ENCODE assay signal across 10 cellular contexts in the genomic region with DNA sequence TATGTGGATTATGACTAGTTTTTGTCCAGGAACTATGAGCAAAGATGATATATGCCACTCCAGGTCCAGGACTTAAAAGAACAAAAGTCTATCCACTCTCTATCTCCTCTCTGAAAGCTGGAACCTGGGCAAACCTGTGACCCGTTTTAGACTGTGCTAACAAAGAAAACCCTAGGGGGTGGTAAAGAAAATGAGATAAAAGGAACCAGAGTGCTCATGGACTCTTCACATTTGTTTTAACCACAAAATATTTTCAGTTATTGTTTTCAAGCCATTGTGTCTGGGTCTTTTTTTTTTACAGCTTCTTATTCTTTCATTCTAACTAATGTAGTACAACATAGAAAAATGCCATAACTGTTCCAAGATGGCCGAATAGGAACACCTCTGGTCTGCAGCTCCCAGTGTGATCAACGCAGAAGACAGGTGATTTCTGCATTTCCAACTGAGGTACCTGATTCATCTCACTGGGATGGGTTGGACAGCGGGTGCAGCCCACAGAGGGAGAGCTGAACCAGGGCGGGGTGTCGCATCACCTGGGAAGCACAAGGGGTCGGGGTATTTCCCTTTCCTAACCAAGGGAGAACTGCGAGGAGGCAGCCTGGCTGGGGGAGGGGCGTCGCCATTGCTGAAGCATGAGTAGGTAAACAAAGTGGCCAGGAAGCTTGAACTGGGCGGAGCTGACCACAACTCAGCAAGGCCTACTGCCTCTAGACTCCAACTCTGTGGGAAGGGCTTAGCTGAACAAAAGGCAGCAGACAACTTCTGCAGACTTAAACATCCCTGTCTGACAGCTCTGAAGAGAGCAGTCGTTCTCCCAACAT. TPM values are rescaled to one million over a fixed set of nuclear protein-coding genes. Genes with fewer than 3 reads are reported as not detected.
DNase-seq lines count a peak whose midpoint lies in the region; ATAC-seq, FAIRE-seq and TF ChIP-seq lines count a peak whose summit lies in the region.
"Had no signal": no experiment of that assay in that cellular context is flagged by ENCODE, and none has a peak within 500 bp of the region (broad histone marks: within the 10 kb centered on the region; RNA-seq: fewer than 3 reads in every experiment).

No MANE protein-coding gene starts in this region.

- H4K5ac ChIP-seq in H1 (ENCODE audit: insufficient read length, low read depth, low read length), result no peak overlapping the region

- 50% methylated on average over 7 of the region's 12 CpGs; no CpG with 5 or more reads in 1 of the 2 experiments for WGBS in H1 (ENCODE audit: extremely low coverage in 1 of 2, insufficient coverage in 1 of 2, insufficient read length in 1 of 2, insufficient replicate concordance in 2 of 2, low coverage in 1 of 2, low lambda C conversion rate in 2 of 2, missing lambda C conversion rate in 1 of 2), 2 experiments
- WGBS in stomach, 5 donors, result 40 to 59% (median 45%) methylated on average over 10 to 12 of the region's 12 CpGs

- no peak overlapping the region for H2AFZ ChIP-seq in H1 (ENCODE audit: low read length)

- H3K27ac Mint-ChIP-seq in activated T-cell treated with anti-CD3 and anti-CD28 coated beads, Interleukin-2, amount 50 U/mL, for 72 hours, result no peak overlapping the region

- no peak overlapping the region for H3K4me3 Mint-ChIP-seq in activated T-cell treated with anti-CD3 and anti-CD28 coated beads, Interleukin-2, amount 50 U/mL, for 72 hours

- TF ChIP-seq EP300 in H1 (IDR thresholded peaks at IDR 0.05; ENCODE audit: borderline replicate concordance in 1 of 2, low read depth in 2 of 2, low read length in 2 of 2) (no peak), stomach (IDR thresholded peaks at IDR 0.05) (no peak)

- ATAC-seq in activated T-cell treated with anti-CD3 and anti-CD28 coated beads, Interleukin-2, amount 50 U/mL, for 72 hours (replicated peaks in 1 of 2), result no peak
- no peak for ATAC-seq in sciatic nerve

- no peaks in the 10 kb centered on the region for H3K23me2 ChIP-seq in H1 (ENCODE audit: low read depth, low read length)

- no peak overlapping the region; the same call in 1 of the 2 replicates for H3K18ac ChIP-seq in H1 (ENCODE audit: extremely low read depth, low read length)

- no peak overlapping the region for H2BK5ac ChIP-seq in H1 (ENCODE audit: low read depth, low read length)

- no peak overlapping the region for H3K14ac ChIP-seq in H1 (ENCODE audit: insufficient read length)

- peaks cover 0 to 2% (median 0%) of the 10 kb centered on the region in 4 experiments; a peak in 1 of 7 replicates for H3K4me1 ChIP-seq in H1 (replicated peaks in 1 of 4; ENCODE audit: control insufficient read depth in 3 of 4, insufficient read depth in 4 of 4, low read length in 3 of 4)
- peaks cover 0 to 15% (median 9%) of the 10 kb centered on the region in 4 donors for H3K4me1 ChIP-seq in stomach

- no peaks in the 10 kb centered on the region for H3K9me3 Mint-ChIP-seq in activated T-cell treated with anti-CD3 and anti-CD28 coated beads, Interleukin-2, amount 50 U/mL, for 72 hours

- no peak for FAIRE-seq in H1 (lab: Jason Lieb, UNC)
- FAIRE-seq: colon had no signal

- H3K4ac ChIP-seq in H1 (replicated peaks; ENCODE audit: insufficient read length, low read depth, low read length), result no peak overlapping the region

- peaks cover 13% of the 10 kb centered on the region for H3K4me1 Mint-ChIP-seq in activated T-cell treated with anti-CD3 and anti-CD28 coated beads, Interleukin-2, amount 50 U/mL, for 72 hours (ENCODE audit: low read depth)

- TF ChIP-seq RAD21 in H1 (IDR thresholded peaks at IDR 0.05 in 1 of 2, conservative IDR thresholded peaks at IDR 0.05 in 1 of 2; ENCODE audit: low read depth in 2 of 2, low read length in 2 of 2), result no peak

- H2BK20ac ChIP-seq in H1 (ENCODE audit: low read length), result no peak overlapping the region

- peaks cover 0 to 8% of the 10 kb centered on the region in 2 donors for H3K36me3 Mint-ChIP-seq in activated T-cell treated with anti-CD3 and anti-CD28 coated beads, Interleukin-2, amount 50 U/mL, for 72 hours (ENCODE audit: insufficient read depth in 2 of 2)

- POLR2A ChIA-PET in H1 (lab: Charles Lee; ENCODE audit: partially characterized antibody), result interaction anchor here (0.8 kb wide), 1 partner anchor 15 kb away, joined by 3 read pairs; no protein-coding TSS in a partner anchor

- TF ChIP-seq CTCF in H1 (IDR thresholded peaks at IDR 0.05; ENCODE audit: control extremely low read depth in 1 of 3, insufficient read depth in 1 of 3, low read depth in 1 of 3, low read length in 3 of 3) (no peak), stomach (IDR thresholded peaks at IDR 0.05) (no peak)

- H2AK5ac ChIP-seq in H1 (ENCODE audit: low read depth, low read length), result no peak overlapping the region

- no peak overlapping the region for H3K23ac ChIP-seq in H1 (ENCODE audit: insufficient read length)

- no peak overlapping the region for H2BK12ac ChIP-seq in H1 (ENCODE audit: low read depth, low read length)

- no peaks in the 10 kb centered on the region for H3K9me3 ChIP-seq in H1 (ENCODE audit: insufficient read depth in 2 of 2, low read depth in 1 of 2, low read length in 1 of 2)
- peaks cover 0 to 3% (median 0%) of the 10 kb centered on the region in 4 donors for H3K9me3 ChIP-seq in stomach

- H4K91ac ChIP-seq in H1 (replicated peaks; ENCODE audit: insufficient read length, low read length), result no peak overlapping the region

- H3K27me3 ChIP-seq in H1 (replicated peaks in 1 of 4; ENCODE audit: control insufficient read depth in 3 of 4, extremely low read depth in 1 of 4, insufficient read depth in 3 of 4, low read length in 3 of 4) (no peaks in the 10 kb centered on the region), stomach (no peaks in the 10 kb centered on the region)

- TF ChIP-seq POLR2A in H1 (IDR thresholded peaks at IDR 0.05; ENCODE audit: control extremely low read depth in 1 of 2, low read depth in 2 of 2, low read length in 2 of 2), result no peak; a peak in 1 of 3 replicates
- no peak for TF ChIP-seq POLR2A in stomach (IDR thresholded peaks at IDR 0.05)

- peak overlapping the region; percentile 16 to 38; a peak in 2 of 4 replicates for H3K4me2 ChIP-seq in H1 (ENCODE audit: insufficient read depth in 1 of 2, low read depth in 2 of 2, low read length in 2 of 2)

- H3K36me3 ChIP-seq in H1 (ENCODE audit: control insufficient read depth in 2 of 4, insufficient read depth in 4 of 4, low read length in 3 of 4) (no peaks in the 10 kb centered on the region), stomach (no peaks in the 10 kb centered on the region)

- DNase-seq in activated naive CD4-positive, alpha-beta T cell treated with Interleukin-2 at 50 U/mL for 16 hours, result peak; percentile 2
- DNase-seq in activated naive CD4-positive, alpha-beta T cell (lab: John Stamatoyannopoulos, UW), result no peak
- DNase-seq in NCI-H510A (lab: John Stamatoyannopoulos, UW) (peak; percentile 71), H1 (ENCODE audit: low read depth in 1 of 2, low spot score in 2 of 2) (peak; percentile 56 to 61), stomach (peak; percentile 49), sciatic nerve (ENCODE audit: low spot score) (no peak), hypothalamus (lab: John Stamatoyannopoulos, UW) (no peak)
- DNase-seq in activated T-cell treated with anti-CD3 and anti-CD28 coated beads, Interleukin-2, amount 50 U/mL, for 72 hours, result no peak
- DNase-seq: NCI-H1694 treated with DMSO at 0.1 percent for 48 hours had no signal

- no peak overlapping the region for H2BK15ac ChIP-seq in H1 (ENCODE audit: low read length)

- H3K27me3 Mint-ChIP-seq in activated T-cell treated with anti-CD3 and anti-CD28 coated beads, Interleukin-2, amount 50 U/mL, for 72 hours (ENCODE audit: low read depth), result no peaks in the 10 kb centered on the region

- H3K4me3 ChIP-seq in H1 (ENCODE audit: extremely low read depth in 1 of 4, insufficient read depth in 2 of 4, low read depth in 3 of 4, low read length in 4 of 4), result 0 out of 8 replicates have a peak overlapping the region, but pooled peaks of 1 of the 4 experiments have one; percentile 21
- no peak overlapping the region for H3K4me3 ChIP-seq in stomach

- CTCF ChIA-PET in H1 (lab: Charles Lee; ENCODE audit: partially characterized antibody), result interaction anchor here (0.6 kb wide), 1 partner anchor 33 kb away, joined by 3 read pairs; no protein-coding TSS in a partner anchor

- no peak overlapping the region for H3K56ac ChIP-seq in H1 (replicated peaks; ENCODE audit: insufficient read length, low read depth, low read length)

- no peak overlapping the region for H4K8ac ChIP-seq in H1 (ENCODE audit: extremely low read depth, insufficient read depth, low read length)

- peak overlapping the region; percentile 45; the same call in 1 of the 2 replicates for H3K27ac ChIP-seq in H1 (ENCODE audit: low read depth, low read length)
- H3K27ac ChIP-seq in stomach, result no peak overlapping the region

- no peak overlapping the region for H2BK120ac ChIP-seq in H1 (replicated peaks; ENCODE audit: low read depth, low read length)

- peaks cover 0 to 24% of the 10 kb centered on the region in 2 experiments; a peak in 2 of 4 replicates for H3K79me2 ChIP-seq in H1 (ENCODE audit: control insufficient read depth in 1 of 2, insufficient read depth in 2 of 2, low read length in 2 of 2)

- intact Hi-C loops in stomach (cut with DNase I; ENCODE audit: low total_unique reads), result no loop called here
- intact Hi-C loops in sciatic nerve (cut with DNase I), result no loop called here

- no peak overlapping the region for H3K9ac ChIP-seq in H1 (replicated peaks in 1 of 4; ENCODE audit: extremely low read depth in 1 of 4, low read depth in 3 of 4, low read length in 3 of 4)

- H3K79me1 ChIP-seq in H1 (ENCODE audit: low read depth, low read length), result no peaks in the 10 kb centered on the region; the same call in 1 of the 2 replicates

- no peaks in the 10 kb centered on the region for H4K20me1 ChIP-seq in H1 (replicated peaks in 1 of 2; ENCODE audit: control insufficient read depth in 1 of 2, insufficient read depth in 2 of 2, low read length in 2 of 2)

TF ChIP-seq in H1, 55 proteins besides CTCF, POLR2A, EP300 and RAD21 (continues in another document):
- TF ChIP-seq SP1 (IDR thresholded peaks at IDR 0.05; ENCODE audit: low read depth, low read length), result 0 out of 2 replicates have a peak, but pooled peaks have one; percentile 14
- no peak for TF ChIP-seq CTBP2 (IDR thresholded peaks at IDR 0.05; ENCODE audit: borderline replicate concordance, insufficient read depth, insufficient read length, low read length)

RNA-seq across cellular contexts. Expression of a gene that starts 45.1 kb away (rescaled TPM):
- 14.8 and 15.5 TPM in 2 replicates for total RNA-seq in H1 (2021; fragmentation: NEBNext Ultra II Directional; extraction: Animal tissue kit (Norgen Biotek cat#: 25700))
- polyA plus RNA-seq in H1 (2011; rRNA removed) (4.0 and 8.6 TPM in 2 replicates), stomach (1 to 10 TPM; 7.1 to 7.5 (median 7.2) TPM)
- polyA plus RNA-seq in H1 (2011; cell fraction: cytosol; rRNA removed), result 8.1 TPM
- polyA plus RNA-seq in H1 (2011; cell fraction: nucleus; rRNA removed), result 5.8 TPM
- polyA plus RNA-seq in H1 (2012, experiment 1 of 2), result 4.1 to 7.3 TPM (median 5.1 TPM) in 4 replicates
- polyA plus RNA-seq in H1 (2012, experiment 2 of 2), result 0.84 TPM
- polyA plus RNA-seq in H1 (2013, experiment 1 of 2), result 8.8 TPM
- polyA plus RNA-seq in H1 (2013, experiment 2 of 2), result 8.3 TPM
- 11.0 and 15.1 TPM in 2 replicates for polyA minus RNA-seq in H1 (2011; rRNA and poly(A)+ RNA removed)
- polyA minus RNA-seq in H1 (2011; cell fraction: cytosol; rRNA and poly(A)+ RNA removed), result 5.9 TPM
- polyA minus RNA-seq in H1 (2011; cell fraction: nucleus; rRNA and poly(A)+ RNA removed), result 33.0 TPM
- total RNA-seq in stomach (10 to 100 TPM in 4 of 5 donors, under 1 TPM in 1; 0.58 to 31.0 (median 13.2) TPM), sciatic nerve (36.6 TPM)
- 10 to 100 TPM; 17.5 to 20.9 TPM for total RNA-seq in activated T-cell treated with anti-CD3 and anti-CD28 coated beads, Interleukin-2, amount 50 U/mL, for 72 hours

Comparison
In these comparisons a context has a peak if more than half of its experiments do, and no peak if none do; other contexts are left out.
1. DNase-seq: peak in activated naive CD4-positive, alpha-beta T cell treated with Interleukin-2 at 50 U/mL for 16 hours (single experiment), NCI-H510A (single experiment), H1 (2 of 2) and stomach (single experiment); none in activated naive CD4-positive, alpha-beta T cell (0 of 4), activated T-cell treated with anti-CD3 and anti-CD28 coated beads, Interleukin-2, amount 50 U/mL, for 72 hours (0 of 2), sciatic nerve (single experiment) and hypothalamus (0 of 51).